In the genomic region with DNA sequence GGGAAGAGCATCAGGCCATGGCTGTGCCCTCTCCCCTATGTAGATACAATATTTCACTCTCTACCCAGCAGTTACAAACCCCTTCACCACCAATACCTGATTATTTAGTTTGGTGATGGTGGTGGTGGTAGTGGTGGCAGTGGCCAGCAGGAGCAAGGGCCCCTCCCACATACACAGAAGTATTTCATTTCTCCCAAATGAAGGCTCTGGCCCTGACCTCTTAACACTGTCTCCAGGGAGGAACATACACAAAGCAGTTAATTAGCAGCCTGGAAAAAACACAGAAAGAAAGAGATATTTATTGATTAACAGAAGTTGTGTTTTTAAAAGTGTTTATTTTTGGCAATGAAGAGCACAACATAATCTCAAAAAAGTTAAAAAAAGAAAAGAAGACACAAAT, we compare ENCODE assay signal across 9 cellular contexts.
"Had no signal": no experiment of that assay in that cellular context is flagged by ENCODE, and none has a peak within 500 bp of the region (broad histone marks: within the 10 kb centered on the region; RNA-seq: fewer than 3 reads in every experiment).

No MANE protein-coding gene starts in this region.

- H3K4me3 Mint-ChIP-seq: GM23338, H9 had no signal

- H3K27ac ChIP-seq: HL-60 had no signal

- H3K4me3 ChIP-seq: GM23338 had no signal

- H3K27ac Mint-ChIP-seq: GM23338, H9, IgD-negative memory B cell had no signal

- H3K4me1 Mint-ChIP-seq: GM23338, H9 had no signal

- H2AFZ ChIP-seq: GM23338 had no signal

- H3K27me3 Mint-ChIP-seq: IgD-negative memory B cell had no signal

- FAIRE-seq: H1, H54, HepG2 had no signal

- DNase-seq: H9, HCEC 1CT, KG1 had no signal

- H3K4me2 ChIP-seq: GM23338 had no signal

- ATAC-seq: GM23338, HepG2 had no signal
